Comparison of ENCODE assay signal across 25 cellular contexts in genomic region chr3:102671005-102671404, GRCh38.
"Had no signal": no experiment of that assay in that cellular context is flagged by ENCODE, and none has a peak within 500 bp of the region (broad histone marks: within the 10 kb centered on the region; RNA-seq: fewer than 3 reads in every experiment).

No MANE protein-coding gene starts in this region.

- H3K4me1 ChIP-seq: breast epithelium, foreskin keratinocyte, pancreas, psoas muscle, right atrium auricular region, tibial artery had no signal

- H3K9me3 ChIP-seq: breast epithelium, esophagus muscularis mucosa, heart left ventricle, lower lobe of right lung, pancreas, psoas muscle, right atrium auricular region, spleen, suprapubic skin, tibial artery had no signal

- H3K4me3 ChIP-seq: breast epithelium, esophagus muscularis mucosa, heart left ventricle, lower lobe of right lung, pancreas, psoas muscle, right atrium auricular region, spleen, suprapubic skin, tibial artery had no signal

- H3K27me3 Mint-ChIP-seq: dendritic cell treated with granulocyte-macrophage colony-stimulating factor and Interleukin-4, amounts not matched to agents 40 ng/mL and 50 ng/mL, for 4 days had no signal

- H3K27ac Mint-ChIP-seq: activated B cell treated with CpG ODN at 0.5 μM for 24 hours; activated CD8-positive, alpha-beta T cell treated with anti-CD3 and anti-CD28 coated beads for 36 hours; activated naive CD4-positive, alpha-beta T cell treated with anti-CD3 and anti-CD28 coated beads, Interleukin-2, amount 50 U/mL, for 24 hours; activated naive CD8-positive, alpha-beta T cell treated with anti-CD3 and anti-CD28 coated beads, Interleukin-2, amount 50 U/mL, for 24 hours; activated T-helper 2 cell treated with anti-CD3 and anti-CD28 coated beads, Interferon-gamma antibody, Interleukin-2, Interleukin-4, amounts not matched to agents 10 μg/mL and 5 μg/mL and 100 μg/mL, durations not matched to agents 14 hours and 24 hours and 36 hours; dendritic cell treated with granulocyte-macrophage colony-stimulating factor and Interleukin-4, amounts not matched to agents 40 ng/mL and 50 ng/mL, for 4 days; naive thymus-derived CD8-positive, alpha-beta T cell had no signal

- H3K4me1 Mint-ChIP-seq: activated naive CD8-positive, alpha-beta T cell treated with anti-CD3 and anti-CD28 coated beads, Interleukin-2, amount 50 U/mL, for 24 hours had no signal

- H3K36me3 ChIP-seq: breast epithelium, esophagus muscularis mucosa, heart left ventricle, lower lobe of right lung, pancreas, right atrium auricular region, spleen, suprapubic skin, tibial artery had no signal

- H3K9me3 Mint-ChIP-seq: activated B cell treated with CpG ODN at 0.5 μM for 24 hours; activated CD8-positive, alpha-beta T cell treated with anti-CD3 and anti-CD28 coated beads for 36 hours; activated naive CD4-positive, alpha-beta T cell treated with anti-CD3 and anti-CD28 coated beads, Interleukin-2, amount 50 U/mL, for 24 hours; activated naive CD8-positive, alpha-beta T cell treated with anti-CD3 and anti-CD28 coated beads, Interleukin-2, amount 50 U/mL, for 24 hours; activated T-cell treated with anti-CD3 and anti-CD28 coated beads, Interleukin-2, amount 50 U/mL, for 4 hours; activated T-helper 2 cell treated with anti-CD3 and anti-CD28 coated beads, Interferon-gamma antibody, Interleukin-2, Interleukin-4, amounts not matched to agents 10 μg/mL and 5 μg/mL and 100 μg/mL, durations not matched to agents 14 hours and 24 hours and 36 hours; dendritic cell treated with granulocyte-macrophage colony-stimulating factor and Interleukin-4, amounts not matched to agents 40 ng/mL and 50 ng/mL, for 4 days; naive thymus-derived CD8-positive, alpha-beta T cell; neural crest cell had no signal

- H3K27me3 ChIP-seq: breast epithelium, pancreas, right atrium auricular region, tibial artery had no signal

- ATAC-seq: activated CD8-positive, alpha-beta T cell treated with anti-CD3 and anti-CD28 coated beads for 36 hours; activated naive CD8-positive, alpha-beta T cell treated with anti-CD3 and anti-CD28 coated beads, Interleukin-2, amount 50 U/mL, for 24 hours; activated T-cell treated with anti-CD3 and anti-CD28 coated beads, Interleukin-2, amount 50 U/mL, for 4 hours; foreskin keratinocyte; heart left ventricle; lower lobe of right lung; naive thymus-derived CD8-positive, alpha-beta T cell; pancreas; psoas muscle had no signal

- H3K27ac ChIP-seq: breast epithelium, esophagus muscularis mucosa, foreskin keratinocyte, heart left ventricle, lower lobe of right lung, pancreas, psoas muscle, right atrium auricular region, spleen, suprapubic skin, tibial artery had no signal

- H3K36me3 Mint-ChIP-seq: activated naive CD4-positive, alpha-beta T cell treated with anti-CD3 and anti-CD28 coated beads, Interleukin-2, amount 50 U/mL, for 24 hours; naive thymus-derived CD8-positive, alpha-beta T cell had no signal

- H3K4me3 Mint-ChIP-seq: activated B cell treated with CpG ODN at 0.5 μM for 24 hours; activated CD8-positive, alpha-beta T cell treated with anti-CD3 and anti-CD28 coated beads for 36 hours; activated naive CD4-positive, alpha-beta T cell treated with anti-CD3 and anti-CD28 coated beads, Interleukin-2, amount 50 U/mL, for 24 hours; activated naive CD8-positive, alpha-beta T cell treated with anti-CD3 and anti-CD28 coated beads, Interleukin-2, amount 50 U/mL, for 24 hours; activated T-cell treated with anti-CD3 and anti-CD28 coated beads, Interleukin-2, amount 50 U/mL, for 4 hours; dendritic cell treated with granulocyte-macrophage colony-stimulating factor and Interleukin-4, amounts not matched to agents 40 ng/mL and 50 ng/mL, for 4 days; naive thymus-derived CD8-positive, alpha-beta T cell; neural crest cell had no signal

- DNase-seq: activated B cell treated with CpG ODN at 0.5 μM for 24 hours; activated CD4-positive, alpha-beta T cell treated with anti-CD3 and anti-CD28 coated beads, Interleukin-2, amount 50 U/mL, for 1 hour; activated CD8-positive, alpha-beta T cell treated with anti-CD3 and anti-CD28 coated beads for 36 hours; activated naive CD8-positive, alpha-beta T cell treated with anti-CD3 and anti-CD28 coated beads, Interleukin-2, amount 50 U/mL, for 24 hours; activated T-cell treated with anti-CD3 and anti-CD28 coated beads, Interleukin-2, amount 50 U/mL, for 4 hours; central memory CD4-positive, alpha-beta T cell; foreskin keratinocyte; heart left ventricle; lower lobe of right lung; mesenchymal stem cell; naive thymus-derived CD8-positive, alpha-beta T cell; nucleus accumbens; pancreas; psoas muscle; spleen; stimulated activated naive CD4-positive, alpha-beta T cell; tibial artery had no signal
